6 cellular contexts compared by ENCODE assay signal in the genomic region with DNA sequence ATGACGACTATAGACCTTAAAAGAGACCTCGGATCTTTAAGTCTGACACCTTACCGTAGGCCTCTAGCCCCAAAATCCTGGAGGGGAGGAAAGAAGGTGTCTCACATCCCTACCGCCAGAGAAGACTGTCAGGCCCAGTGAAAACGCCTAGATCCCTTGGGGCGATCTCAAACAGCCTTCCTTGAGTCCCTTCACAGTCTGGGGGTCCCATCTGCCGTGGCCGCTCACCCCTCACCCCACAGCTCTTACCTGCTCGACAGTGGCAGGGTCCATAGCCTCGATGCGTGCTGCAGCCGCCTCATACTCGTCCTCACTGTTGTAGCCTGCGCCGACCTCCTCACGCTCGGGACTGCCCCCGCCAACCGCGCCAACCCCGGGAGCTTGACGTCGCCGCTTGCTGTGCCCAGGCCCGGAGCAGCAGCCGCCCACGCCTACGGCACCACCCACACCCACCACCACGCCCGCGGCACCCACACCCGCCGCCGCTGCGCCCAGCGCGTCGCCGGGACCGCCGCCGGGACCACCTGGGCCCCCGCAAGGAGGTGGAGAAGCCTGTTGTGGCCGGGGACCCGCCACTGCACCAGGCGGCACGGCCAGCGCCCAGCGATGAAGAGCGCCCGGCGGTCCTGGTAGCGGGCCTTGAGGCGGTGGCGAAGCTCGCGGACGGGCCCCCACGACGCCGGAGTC. TPM values are rescaled to one million over a fixed set of nuclear protein-coding genes. Genes with fewer than 3 reads are reported as not detected.
A peak's percentile ranks its signal among the peaks of the same experiment; 100 is the strongest.
DNase-seq lines count a peak whose midpoint lies in the region; ATAC-seq and TF ChIP-seq lines count a peak whose summit lies in the region.

No MANE protein-coding gene starts in this region.

- H3K4me1 ChIP-seq in heart right ventricle: peaks cover 0 to 54% (median 31%) of the 10 kb centered on the region in 9 donors

- peaks cover 14% of the 10 kb centered on the region for H3K36me3 Mint-ChIP-seq in activated CD4-positive, alpha-beta T cell treated with anti-CD3 and anti-CD28 coated beads, Interleukin-2, amount 10 ng/mL, durations not matched to agents 7 days and 5 days (ENCODE audit: low read depth)

- peak overlapping the region; percentile 78 for H3K4me3 Mint-ChIP-seq in activated CD4-positive, alpha-beta T cell treated with anti-CD3 and anti-CD28 coated beads, Interleukin-2, amount 10 ng/mL, durations not matched to agents 7 days and 5 days

- H3K4me1 Mint-ChIP-seq in activated CD4-positive, alpha-beta T cell treated with anti-CD3 and anti-CD28 coated beads, Interleukin-2, amount 10 ng/mL, durations not matched to agents 7 days and 5 days: peaks cover 57% of the 10 kb centered on the region

- intact Hi-C loops in heart right ventricle (cut with DNase I): loop anchor here in 1 of 10 donors (10.0 kb wide), 1 partner anchor 88 kb away; a partner anchor contains a TSS

- POLR2A ChIA-PET in activated CD4-positive, alpha-beta T cell treated with anti-CD3 and anti-CD28 coated beads, Interleukin-2, amount 10 ng/mL, durations not matched to agents 7 days and 5 days (lab: Charles Lee): no interaction called here

- no peaks in the 10 kb centered on the region for H3K9me3 Mint-ChIP-seq in activated CD4-positive, alpha-beta T cell treated with anti-CD3 and anti-CD28 coated beads, Interleukin-2, amount 10 ng/mL, durations not matched to agents 7 days and 5 days

- DNase-seq in activated CD4-positive, alpha-beta T cell treated with anti-CD3 and anti-CD28 coated beads, Interleukin-2, amount 10 ng/mL, durations not matched to agents 7 days and 5 days: peak; percentile 32
- DNase-seq in heart right ventricle (peak in 1 of 2 donors; percentile 13), NCI-H774 (lab: John Stamatoyannopoulos, UW) (no peak), DMS79 treated with DMSO at 0.1 percent for 48 hours (lab: John Stamatoyannopoulos, UW) (no peak)
- DNase-seq in stimulated activated naive CD4-positive, alpha-beta T cell (lab: John Stamatoyannopoulos, UW): peak in 5 of 6 experiments; percentile 19 to 55 (median 40)

- peak; percentile 1 for ATAC-seq in GM21717 (IDR thresholded peaks at IDR 0.05; ENCODE audit: unreplicated experiment)
- no peak for ATAC-seq in heart right ventricle

- no peaks in the 10 kb centered on the region for H3K27me3 Mint-ChIP-seq in activated CD4-positive, alpha-beta T cell treated with anti-CD3 and anti-CD28 coated beads, Interleukin-2, amount 10 ng/mL, durations not matched to agents 7 days and 5 days

- no peak for TF ChIP-seq CTCF in heart right ventricle (IDR thresholded peaks at IDR 0.05)

- peaks cover 0 to 11% (median 0%) of the 10 kb centered on the region in 11 donors for H3K9me3 ChIP-seq in heart right ventricle

- CTCF ChIA-PET in activated CD4-positive, alpha-beta T cell treated with anti-CD3 and anti-CD28 coated beads, Interleukin-2, amount 10 ng/mL, durations not matched to agents 7 days and 5 days (lab: Charles Lee): interaction anchor here (2.3 kb wide), 1 partner anchor 18 kb away, joined by 9 read pairs; no protein-coding TSS in a partner anchor

- H3K4me3 ChIP-seq in heart right ventricle: peak overlapping the region; percentile 32 to 72 (median 64)

- peaks cover 0 to 23% (median 0%) of the 10 kb centered on the region in 9 donors for H3K36me3 ChIP-seq in heart right ventricle

- H3K27ac Mint-ChIP-seq in activated CD4-positive, alpha-beta T cell treated with anti-CD3 and anti-CD28 coated beads, Interleukin-2, amount 10 ng/mL, durations not matched to agents 7 days and 5 days: peak overlapping the region; percentile 89

- H3K27me3 ChIP-seq in heart right ventricle: no peaks in the 10 kb centered on the region

- H3K27ac ChIP-seq in heart right ventricle: peak overlapping the region in 9 of 10 donors; percentile 75 to 99 (median 95)

- WGBS in heart right ventricle, 2 donors: 2 to 4% methylated on average over 33 to 61 of the region's 61 CpGs

RNA-seq across cellular contexts. Expression of a gene that starts 0.5 kb away (rescaled TPM):
- 10 to 100 TPM; 49.0 to 54.1 TPM for total RNA-seq in activated CD4-positive, alpha-beta T cell treated with anti-CD3 and anti-CD28 coated beads, Interleukin-2, amount 10 ng/mL, durations not matched to agents 7 days and 5 days
- total RNA-seq in heart right ventricle: 10 to 100 TPM; 17.9 to 27.3 (median 24.7) TPM
- polyA plus RNA-seq in heart right ventricle: 10 to 100 TPM; 25.4 to 26.6 TPM

RNA-seq across cellular contexts. Expression of a gene that starts 14.8 kb away (rescaled TPM):
- total RNA-seq in activated CD4-positive, alpha-beta T cell treated with anti-CD3 and anti-CD28 coated beads, Interleukin-2, amount 10 ng/mL, durations not matched to agents 7 days and 5 days: 1 to 10 TPM; 2.9 to 3.6 TPM
- 1 to 10 TPM in 1 of 10 donors, under 1 TPM in 9; 0.13 to 1.7 (median 0.32) TPM for total RNA-seq in heart right ventricle
- polyA plus RNA-seq in heart right ventricle: under 1 TPM; 0.44 to 0.48 TPM

RNA-seq across cellular contexts. Expression of a gene that starts 38.0 kb away (rescaled TPM):
- total RNA-seq in activated CD4-positive, alpha-beta T cell treated with anti-CD3 and anti-CD28 coated beads, Interleukin-2, amount 10 ng/mL, durations not matched to agents 7 days and 5 days: 100 to 1,000 TPM; 152 to 154 TPM
- total RNA-seq in heart right ventricle: 10 to 100 TPM in 1 of 10 donors, 1 to 10 TPM in 9; 2.0 to 14.0 (median 3.3) TPM
- 1 to 10 TPM; 1.8 to 3.9 TPM for polyA plus RNA-seq in heart right ventricle

RNA-seq across cellular contexts. Expression of a gene that starts 45.2 kb away (rescaled TPM):
- 10 to 100 TPM; 73.2 to 91.2 TPM for total RNA-seq in activated CD4-positive, alpha-beta T cell treated with anti-CD3 and anti-CD28 coated beads, Interleukin-2, amount 10 ng/mL, durations not matched to agents 7 days and 5 days
- 10 to 100 TPM; 16.2 to 26.0 (median 21.9) TPM for total RNA-seq in heart right ventricle
- polyA plus RNA-seq in heart right ventricle: 10 to 100 TPM; 16.6 to 34.1 TPM

RNA-seq across cellular contexts. Expression of a gene that starts 45.4 kb away (rescaled TPM):
- 10 to 100 TPM; 14.0 to 16.8 TPM for total RNA-seq in activated CD4-positive, alpha-beta T cell treated with anti-CD3 and anti-CD28 coated beads, Interleukin-2, amount 10 ng/mL, durations not matched to agents 7 days and 5 days
- 10 to 100 TPM in 8 of 10 donors, 1 to 10 TPM in 2; 9.0 to 18.2 (median 12.4) TPM for total RNA-seq in heart right ventricle
- polyA plus RNA-seq in heart right ventricle: 10 to 100 TPM in 1 of 2 donors, 1 to 10 TPM in 1; 6.4 to 27.7 TPM

Comparison
In these comparisons a context has a peak if more than half of its experiments do, and no peak if none do; other contexts are left out.
1. DNase-seq: peak in activated CD4-positive, alpha-beta T cell treated with anti-CD3 and anti-CD28 coated beads, Interleukin-2, amount 10 ng/mL, durations not matched to agents 7 days and 5 days (single experiment) and stimulated activated naive CD4-positive, alpha-beta T cell (5 of 6); none in NCI-H774 (single experiment) and DMS79 treated with DMSO at 0.1 percent for 48 hours (single experiment).
2. RNA of a gene that starts 38.0 kb away (total RNA-seq): 152 to 154 TPM in activated CD4-positive, alpha-beta T cell treated with anti-CD3 and anti-CD28 coated beads, Interleukin-2, amount 10 ng/mL, durations not matched to agents 7 days and 5 days; 2.0 to 14.0 TPM in heart right ventricle; every median in the first group is over 10 times any median in the second.